1 cellular context compared by ENCODE assay signal in the genomic region with DNA sequence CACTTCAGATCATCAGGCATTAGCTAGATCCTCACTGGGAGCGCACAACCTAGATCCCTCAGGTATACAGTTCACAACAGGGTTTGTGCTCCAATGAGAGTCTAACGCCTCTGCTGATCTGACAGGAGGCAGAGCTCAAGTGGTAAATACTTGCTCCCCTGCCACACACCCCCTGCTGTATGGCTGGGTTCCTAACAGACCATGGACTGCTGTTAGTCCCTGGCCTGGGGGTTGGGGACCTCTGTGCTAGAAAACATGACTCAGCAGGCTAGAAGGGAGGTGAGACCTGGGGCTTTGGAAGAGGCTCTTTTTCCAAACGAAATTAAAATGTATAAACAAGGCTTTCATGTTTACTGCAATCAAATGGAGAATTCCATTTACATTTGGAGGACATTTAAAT.
A peak's percentile ranks its signal among the peaks of the same experiment; 100 is the strongest.
TF ChIP-seq lines count a peak whose summit lies in the region.

No MANE protein-coding gene starts in this region.

TF ChIP-seq in H1, 55 proteins besides CTCF, POLR2A, EP300 and RAD21:
- TF ChIP-seq NRF1 (IDR thresholded peaks at IDR 0.05; ENCODE audit: low read depth, low read length) (no peak), POU5F1 (IDR thresholded peaks at IDR 0.05; ENCODE audit: low read depth, low read length) (no peak), TCF12 (IDR thresholded peaks at IDR 0.05; ENCODE audit: low read depth, low read length) (0 out of 2 replicates have a peak, but pooled peaks have one; percentile 40), POLR2AphosphoS5 (IDR thresholded peaks at IDR 0.05; ENCODE audit: low read depth, low read length) (peak; percentile 83), HDAC2 (IDR thresholded peaks at IDR 0.05; ENCODE audit: borderline replicate concordance in 1 of 2, low read depth in 2 of 2, low read length in 2 of 2) (no peak), MAFK (IDR thresholded peaks at IDR 0.05; ENCODE audit: low read depth, low read length) (peak; percentile 92), BACH1 (IDR thresholded peaks at IDR 0.05; ENCODE audit: low read length) (peak; percentile 99)
